23 cellular contexts compared by ENCODE assay signal in genomic region chr5:82011761-82012160, GRCh38. TPM values are rescaled to one million over a fixed set of nuclear protein-coding genes. Genes with fewer than 3 reads are reported as not detected.
DNase-seq lines count a peak whose midpoint lies in the region; ATAC-seq, FAIRE-seq and TF ChIP-seq lines count a peak whose summit lies in the region.
"Had no signal": no experiment of that assay in that cellular context is flagged by ENCODE, and none has a peak within 500 bp of the region (broad histone marks: within the 10 kb centered on the region; RNA-seq: fewer than 3 reads in every experiment).

No MANE protein-coding gene starts in this region.

- in situ Hi-C loops in astrocyte of the spinal cord (cut with HindIII; ENCODE audit: low sequenced_read_pairs) = no loop called here

- peak; percentile 41 for FAIRE-seq in H54 (lab: Jason Lieb, UNC)
- FAIRE-seq: A549, GM12878 had no signal

- no peak overlapping the region for H3K27ac Mint-ChIP-seq in activated naive CD4-positive, alpha-beta T cell treated with anti-CD3 and anti-CD28 coated beads, Interleukin-2, amount 50 U/mL, for 72 hours
- H3K27ac Mint-ChIP-seq: activated CD8-positive, alpha-beta T cell treated with anti-CD3 and anti-CD28 coated beads for 36 hours; CD4-positive, alpha-beta T cell; stimulated activated naive CD8-positive, alpha-beta T cell treated with anti-CD3 and anti-CD28 coated beads, Interleukin-15, Interleukin-2, amounts not matched to agents 100 ng/mL and 50 ng/mL, for 24 hours; type B pancreatic cell had no signal

- no peak for TF ChIP-seq POLR2A in H54 (IDR thresholded peaks at IDR 0.05; ENCODE audit: low read depth, low read length)

- DNase-seq in AG08395 (ENCODE audit: low spot score) = peak; percentile 72
- no peak for DNase-seq in H54 (ENCODE audit: insufficient read length, low spot score)
- peak; percentile 15 for DNase-seq in astrocyte of the spinal cord (ENCODE audit: low read depth, low spot score)
- DNase-seq in kidney tubule cell (ENCODE audit: low spot score) = peak; percentile 29
- DNase-seq in activated naive CD4-positive, alpha-beta T cell treated with anti-CD3 and anti-CD28 coated beads, Interleukin-2, amount 50 U/mL, for 72 hours (ENCODE audit: low spot score in 2 of 2) = no peak
- no peak for DNase-seq in NCI-H1092 treated with DMSO at 0.1 percent for 48 hours (lab: John Stamatoyannopoulos, UW)
- DNase-seq in RPMI8226 = no peak
- DNase-seq: activated CD4-positive, CD25-positive, alpha-beta regulatory T cell; activated CD8-positive, alpha-beta T cell treated with anti-CD3 and anti-CD28 coated beads for 36 hours; activated gamma-delta T cell treated with Interleukin-2 at 50 U/mL for 16 hours; amniotic stem cell; CD4-positive, alpha-beta T cell; GDM1; KG1; NCI-H1930; NCI-H2227 treated with DMSO at 0.1 percent for 48 hours; NCI-H748 treated with DMSO at 0.1 percent for 48 hours; nucleus accumbens had no signal

- TF ChIP-seq CTCF in astrocyte of the spinal cord (IDR thresholded peaks at IDR 0.05; ENCODE audit: low read depth, low read length) = no peak

- H3K9me3 Mint-ChIP-seq in activated naive CD4-positive, alpha-beta T cell treated with anti-CD3 and anti-CD28 coated beads, Interleukin-2, amount 50 U/mL, for 72 hours = peaks cover 11 to 13% of the 10 kb centered on the region in 2 donors

- no peak overlapping the region for H3K4me3 ChIP-seq in astrocyte of the spinal cord (ENCODE audit: low read depth, low read length)
- H3K4me3 ChIP-seq: A549, GM12878 had no signal

- no peak for ATAC-seq in activated naive CD4-positive, alpha-beta T cell treated with anti-CD3 and anti-CD28 coated beads, Interleukin-2, amount 50 U/mL, for 72 hours
- ATAC-seq in HG02571 (IDR thresholded peaks at IDR 0.05; ENCODE audit: unreplicated experiment) = no peak
- ATAC-seq: A549; activated CD8-positive, alpha-beta T cell treated with anti-CD3 and anti-CD28 coated beads for 36 hours; GM12878 had no signal

- peaks cover 24 to 31% of the 10 kb centered on the region in 2 donors for H3K36me3 Mint-ChIP-seq in activated naive CD4-positive, alpha-beta T cell treated with anti-CD3 and anti-CD28 coated beads, Interleukin-2, amount 50 U/mL, for 72 hours

RNA-seq across cellular contexts. Expression of gene ATG10, which starts 39.9 kb away (rescaled TPM):
- 1 to 10 TPM; 4.5 to 7.3 TPM for total RNA-seq in activated naive CD4-positive, alpha-beta T cell treated with anti-CD3 and anti-CD28 coated beads, Interleukin-2, amount 50 U/mL, for 72 hours

Comparison
In these comparisons a context has a peak if more than half of its experiments do, and no peak if none do; other contexts are left out.
1. DNase-seq: peak in AG08395 (single experiment), astrocyte of the spinal cord (single experiment) and kidney tubule cell (single experiment); none in H54 (single experiment), activated naive CD4-positive, alpha-beta T cell treated with anti-CD3 and anti-CD28 coated beads, Interleukin-2, amount 50 U/mL, for 72 hours (0 of 2), NCI-H1092 treated with DMSO at 0.1 percent for 48 hours (single experiment) and RPMI8226 (single experiment).